14 cellular contexts compared by ENCODE assay signal in the genomic region with DNA sequence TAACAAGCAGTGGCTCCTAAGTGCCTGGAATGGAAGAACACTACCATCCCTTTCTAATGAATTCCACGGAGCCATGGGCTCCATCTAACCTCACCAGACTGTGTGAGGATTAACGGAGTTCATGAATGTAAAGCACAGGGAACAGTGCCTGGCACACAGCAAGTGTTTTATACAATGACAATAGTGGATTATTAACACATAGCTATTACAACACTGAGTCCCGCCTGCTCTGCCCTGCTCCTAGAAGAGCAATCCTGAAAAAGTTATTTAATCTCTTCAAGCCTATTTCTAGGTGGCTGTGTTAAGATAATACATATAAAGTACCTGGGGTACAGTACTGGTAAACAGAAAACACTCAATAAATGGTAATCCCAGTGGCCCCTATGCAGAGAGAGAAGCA. TPM values are rescaled to one million over a fixed set of nuclear protein-coding genes. Genes with fewer than 3 reads are reported as not detected.
DNase-seq lines count a peak whose midpoint lies in the region; ATAC-seq and TF ChIP-seq lines count a peak whose summit lies in the region.
"Had no signal": no experiment of that assay in that cellular context is flagged by ENCODE, and none has a peak within 500 bp of the region (broad histone marks: within the 10 kb centered on the region; RNA-seq: fewer than 3 reads in every experiment).

No MANE protein-coding gene starts in this region.

- H3K36me3 ChIP-seq in endodermal cell (ENCODE audit: control insufficient read depth, insufficient read depth, low read length), result peaks cover 72% of the 10 kb centered on the region

- no peak overlapping the region for H3K4ac ChIP-seq in H9 (ENCODE audit: low read depth, low read length)

- no peak overlapping the region for H3K18ac ChIP-seq in H9 (ENCODE audit: insufficient read length, low read depth, low read length)

- no peak for DNase-seq in activated T-cell treated with anti-CD3 and anti-CD28 coated beads, Interleukin-2, amount 50 U/mL, for 24 hours
- DNase-seq in activated T-cell treated with anti-CD3 and anti-CD28 coated beads, Interleukin-2, amount 50 U/mL, for 48 hours, result no peak
- DNase-seq in H9 (no peak), endodermal cell (no peak), retinal pigment epithelial cell (ENCODE audit: low read depth) (peak; percentile 27), HuH-7 (ENCODE audit: low spot score) (no peak)
- DNase-seq in activated CD4-positive, alpha-beta T cell treated with anti-CD3 and anti-CD28 coated beads for 36 hours, result no peak
- DNase-seq: 8988T; AML-193; Caco-2; CD8-positive, alpha-beta memory T cell; DMS53; GF-D8 had no signal

- H3K4me1 ChIP-seq in H9 (ENCODE audit: insufficient read depth, low read length) (no peaks in the 10 kb centered on the region), endodermal cell (ENCODE audit: control insufficient read depth, insufficient read depth, low read length) (no peaks in the 10 kb centered on the region)
- H3K4me1 ChIP-seq: BLaER1, Caco-2 had no signal

- H3K79me2 ChIP-seq in H9 (ENCODE audit: insufficient read depth, low read length), result no peaks in the 10 kb centered on the region

- H3K23ac ChIP-seq in H9 (ENCODE audit: insufficient read length, low read depth, low read length), result no peak overlapping the region

- H3K36me3 Mint-ChIP-seq in activated T-cell treated with anti-CD3 and anti-CD28 coated beads, Interleukin-2, amount 50 U/mL, for 24 hours (ENCODE audit: low read depth), result peaks cover 79% of the 10 kb centered on the region
- H3K36me3 Mint-ChIP-seq in H9 (ENCODE audit: insufficient read depth in 1 of 3, low read depth in 3 of 3) (peaks cover 34 to 65% (median 42%) of the 10 kb centered on the region in 3 experiments), endodermal cell (ENCODE audit: low read depth) (peaks cover 61% of the 10 kb centered on the region)
- H3K36me3 Mint-ChIP-seq in activated CD4-positive, alpha-beta T cell treated with anti-CD3 and anti-CD28 coated beads for 36 hours (ENCODE audit: low read depth), result peaks cover 31% of the 10 kb centered on the region

- H2BK12ac ChIP-seq in H9 (ENCODE audit: insufficient read length, low read depth, low read length), result no peak overlapping the region

- H4K91ac ChIP-seq in H9 (ENCODE audit: insufficient read length, low read depth, low read length), result no peak overlapping the region

- no peaks in the 10 kb centered on the region for H3K79me1 ChIP-seq in H9 (ENCODE audit: insufficient read depth, low read depth, low read length, poor library complexity, severe bottlenecking)

- H4K8ac ChIP-seq in H9 (replicated peaks; ENCODE audit: insufficient read length, low read depth, low read length), result no peak overlapping the region

- H3K27me3 ChIP-seq in H9 (ENCODE audit: insufficient read depth, low read length) (no peaks in the 10 kb centered on the region), endodermal cell (ENCODE audit: control insufficient read depth, insufficient read depth, low read length, poor library complexity, severe bottlenecking) (no peaks in the 10 kb centered on the region)
- H3K27me3 ChIP-seq: BLaER1 had no signal

- POLR2A ChIA-PET in activated CD4-positive, alpha-beta T cell treated with anti-CD3 and anti-CD28 coated beads for 36 hours (lab: Charles Lee), result no interaction called here

- intact Hi-C loops in activated CD4-positive, alpha-beta T cell treated with anti-CD3 and anti-CD28 coated beads for 36 hours (cut with DNase I, micrococcal nuclease), result loop anchor here (5.0 to 10.0 kb wide), 2 partner anchors 288 to 384 kb away; a partner anchor contains a TSS

- H2BK5ac ChIP-seq in H9 (ENCODE audit: insufficient read length, low read length), result no peak overlapping the region

- CTCF ChIA-PET in activated CD4-positive, alpha-beta T cell treated with anti-CD3 and anti-CD28 coated beads for 36 hours (lab: Charles Lee), result interaction anchor here (0.6 to 8.9 kb wide), 15 partner anchors 8 to 284 kb away, joined by 3 to 36 read pairs (median 5); no protein-coding TSS in a partner anchor

- H2BK15ac ChIP-seq in H9 (ENCODE audit: low read depth, low read length), result no peak overlapping the region

- H3K9ac ChIP-seq in H9 (ENCODE audit: extremely low read depth, insufficient read length, low read length), result no peak overlapping the region
- H3K9ac ChIP-seq in endodermal cell (ENCODE audit: extremely low read depth, low read length, poor library complexity, severe bottlenecking), result no peak overlapping the region
- H3K9ac ChIP-seq: BLaER1 had no signal

- TF ChIP-seq CTCF in H9 (conservative IDR thresholded peaks at IDR 0.05) (no peak), endodermal cell (conservative IDR thresholded peaks at IDR 0.05) (no peak), retinal pigment epithelial cell (conservative IDR thresholded peaks at IDR 0.05; ENCODE audit: low read depth, low read length) (no peak)

- ATAC-seq in activated CD4-positive, alpha-beta T cell treated with anti-CD3 and anti-CD28 coated beads for 36 hours, result no peak

- no peak overlapping the region for H2BK20ac ChIP-seq in H9 (ENCODE audit: low read depth, low read length, poor library complexity, severe bottlenecking)

- no peak overlapping the region for H3K14ac ChIP-seq in H9 (ENCODE audit: insufficient read depth, low read length)

- H3K4me1 Mint-ChIP-seq in activated T-cell treated with anti-CD3 and anti-CD28 coated beads, Interleukin-2, amount 50 U/mL, for 24 hours (ENCODE audit: low read depth), result peaks cover 18% of the 10 kb centered on the region
- H3K4me1 Mint-ChIP-seq in H9, result 0 out of 4 replicates have a peak, but pooled peaks cover 0 to 3% of the 10 kb centered on the region in 2 experiments
- H3K4me1 Mint-ChIP-seq in endodermal cell, result no peaks in the 10 kb centered on the region
- peaks cover 17% of the 10 kb centered on the region for H3K4me1 Mint-ChIP-seq in activated CD4-positive, alpha-beta T cell treated with anti-CD3 and anti-CD28 coated beads for 36 hours

- no peak overlapping the region for H3T11ph ChIP-seq in H9 (ENCODE audit: low read length)

- no peak overlapping the region for H2AFZ ChIP-seq in H9 (ENCODE audit: low read length)

- H4K5ac ChIP-seq in H9 (ENCODE audit: insufficient read length, low read depth, low read length), result no peak overlapping the region

- H3K23me2 ChIP-seq in H9 (ENCODE audit: insufficient read length, low read depth, low read length, poor library complexity, severe bottlenecking), result no peaks in the 10 kb centered on the region

- no CpG with 5 or more reads among the region's 3 CpGs for WGBS in H9 (ENCODE audit: extremely low coverage, insufficient read length, low lambda C conversion rate)
- 94 to 100% methylated on average over 1 to 3 of the region's 3 CpGs for WGBS in endodermal cell (ENCODE audit: insufficient coverage in 1 of 2, insufficient read length in 1 of 2), 2 experiments

- H4K20me1 ChIP-seq in H9 (ENCODE audit: control insufficient read depth, insufficient read depth, insufficient read length), result no peaks in the 10 kb centered on the region
- H4K20me1 ChIP-seq: BLaER1 had no signal

- H3K4me3 ChIP-seq in endodermal cell (ENCODE audit: low read length) (no peak overlapping the region), retinal pigment epithelial cell (ENCODE audit: low read length) (no peak overlapping the region)
- H3K4me3 ChIP-seq: BLaER1 had no signal

- H3K27ac ChIP-seq in H9 (ENCODE audit: insufficient read length, low read depth, low read length) (no peak overlapping the region), endodermal cell (ENCODE audit: low read depth, low read length) (peak overlapping the region; percentile 19)
- H3K27ac ChIP-seq: BLaER1 had no signal

- no peaks in the 10 kb centered on the region for H3K9me3 ChIP-seq in H9 (ENCODE audit: control insufficient read depth, low read depth, low read length)
- peaks cover 15% of the 10 kb centered on the region for H3K9me3 ChIP-seq in endodermal cell (ENCODE audit: control insufficient read depth, low read length)
- H3K9me3 ChIP-seq: Caco-2 had no signal

- no peak overlapping the region for H2BK120ac ChIP-seq in H9 (ENCODE audit: low read depth, low read length, poor library complexity, severe bottlenecking)

- no peak overlapping the region for H3K4me2 ChIP-seq in H9 (ENCODE audit: insufficient read depth, insufficient read length, low read length)
- H3K4me2 ChIP-seq: BLaER1 had no signal

- no peak overlapping the region for H3K56ac ChIP-seq in H9 (ENCODE audit: insufficient read length, low read depth, low read length)

- no peaks in the 10 kb centered on the region for H3K27me3 Mint-ChIP-seq in activated T-cell treated with anti-CD3 and anti-CD28 coated beads, Interleukin-2, amount 50 U/mL, for 24 hours
- H3K27me3 Mint-ChIP-seq in H9 (ENCODE audit: low read depth) (no peaks in the 10 kb centered on the region), endodermal cell (ENCODE audit: insufficient read depth) (no peaks in the 10 kb centered on the region)
- H3K27me3 Mint-ChIP-seq in activated CD4-positive, alpha-beta T cell treated with anti-CD3 and anti-CD28 coated beads for 36 hours, result no peaks in the 10 kb centered on the region
- H3K27me3 Mint-ChIP-seq: CD8-positive, alpha-beta memory T cell had no signal

- H3K27ac Mint-ChIP-seq in activated T-cell treated with anti-CD3 and anti-CD28 coated beads, Interleukin-2, amount 50 U/mL, for 24 hours, result peak overlapping the region; percentile 31
- H3K27ac Mint-ChIP-seq in H9, result 0 out of 7 replicates have a peak overlapping the region, but pooled peaks of 2 of the 3 experiments have one; percentile 19 to 43
- peak overlapping the region; percentile 41 for H3K27ac Mint-ChIP-seq in endodermal cell
- H3K27ac Mint-ChIP-seq in activated CD4-positive, alpha-beta T cell treated with anti-CD3 and anti-CD28 coated beads for 36 hours, result no peak overlapping the region

- no peak overlapping the region for H3K4me3 Mint-ChIP-seq in activated T-cell treated with anti-CD3 and anti-CD28 coated beads, Interleukin-2, amount 50 U/mL, for 24 hours
- H3K4me3 Mint-ChIP-seq in H9 (no peak overlapping the region), endodermal cell (no peak overlapping the region)
- H3K4me3 Mint-ChIP-seq in activated CD4-positive, alpha-beta T cell treated with anti-CD3 and anti-CD28 coated beads for 36 hours, result no peak overlapping the region
- H3K4me3 Mint-ChIP-seq: CD8-positive, alpha-beta memory T cell had no signal

- no peak overlapping the region for H2AK5ac ChIP-seq in H9 (ENCODE audit: insufficient read length, low read length)

- peaks cover 2% of the 10 kb centered on the region for H3K9me3 Mint-ChIP-seq in activated T-cell treated with anti-CD3 and anti-CD28 coated beads, Interleukin-2, amount 50 U/mL, for 24 hours
- H3K9me3 Mint-ChIP-seq in H9 (no peaks in the 10 kb centered on the region; a peak in 1 of 5 replicates), endodermal cell (peaks cover 7% of the 10 kb centered on the region)
- no peaks in the 10 kb centered on the region for H3K9me3 Mint-ChIP-seq in activated CD4-positive, alpha-beta T cell treated with anti-CD3 and anti-CD28 coated beads for 36 hours (ENCODE audit: low read depth)

RNA-seq across cellular contexts. Expression of a gene that starts 51.4 kb away (rescaled TPM):
- total RNA-seq in H9 (2021) (57.7 and 60.6 TPM in 2 replicates), endodermal cell (10 to 100 TPM; 79.2 to 85.5 TPM)
- polyA plus RNA-seq in endodermal cell (2013, experiment 1 of 2), result 70.3 TPM
- 63.3 TPM for polyA plus RNA-seq in endodermal cell (2013, experiment 2 of 2)
- 10 to 100 TPM; 23.5 to 24.0 TPM for total RNA-seq in activated CD4-positive, alpha-beta T cell treated with anti-CD3 and anti-CD28 coated beads for 36 hours
